14 cellular contexts compared by ENCODE assay signal in genomic region chr14:52025310-52025709, GRCh38. TPM values are rescaled to one million over a fixed set of nuclear protein-coding genes. Genes with fewer than 3 reads are reported as not detected.
A peak's percentile ranks its signal among the peaks of the same experiment; 100 is the strongest.
DNase-seq lines count a peak whose midpoint lies in the region; ATAC-seq and TF ChIP-seq lines count a peak whose summit lies in the region.
"Had no signal": no experiment of that assay in that cellular context is flagged by ENCODE, and none has a peak within 500 bp of the region (broad histone marks: within the 10 kb centered on the region; RNA-seq: fewer than 3 reads in every experiment).

No MANE protein-coding gene starts in this region.

- H3K4me3 ChIP-seq in BLaER1 treated with 17β-estradiol and CSF1 and Interleukin-3, amounts not matched to agents 10 nM and 100 nM, result no peak overlapping the region
- H3K4me3 ChIP-seq in SK-N-SH (ENCODE audit: low read depth in 2 of 2, low read length in 1 of 2) (no peak overlapping the region), fibroblast of pulmonary artery (replicated peaks; ENCODE audit: low read depth, low read length) (no peak overlapping the region)
- H3K4me3 ChIP-seq: HAP-1 had no signal

- no peaks in the 10 kb centered on the region for H3K27me3 ChIP-seq in BLaER1 treated with 17β-estradiol and CSF1 and Interleukin-3, amounts not matched to agents 10 nM and 100 nM
- no peaks in the 10 kb centered on the region for H3K27me3 ChIP-seq in SK-N-SH (ENCODE audit: insufficient read depth)

- H4K20me1 ChIP-seq in BLaER1 treated with 17β-estradiol and CSF1 and Interleukin-3, amounts not matched to agents 10 nM and 100 nM, result no peaks in the 10 kb centered on the region
- H4K20me1 ChIP-seq in SK-N-SH (ENCODE audit: insufficient read depth), result no peaks in the 10 kb centered on the region

- H3K36me3 Mint-ChIP-seq in activated naive CD4-positive, alpha-beta T cell treated with anti-CD3 and anti-CD28 coated beads for 36 hours (ENCODE audit: low read depth), result no peaks in the 10 kb centered on the region
- H3K36me3 Mint-ChIP-seq: activated naive CD4-positive, alpha-beta T cell treated with anti-CD3 and anti-CD28 coated beads, Interleukin-2, amount 50 U/mL, for 24 hours; CD4-positive, alpha-beta memory T cell had no signal

- peaks cover 36 to 56% (median 46%) of the 10 kb centered on the region in 10 experiments for H3K4me1 ChIP-seq in BLaER1 treated with 17β-estradiol and CSF1 and Interleukin-3, amounts not matched to agents 10 nM and 100 nM
- peaks cover 0 to 40% of the 10 kb centered on the region in 2 experiments; a peak in 2 of 4 replicates for H3K4me1 ChIP-seq in SK-N-SH (ENCODE audit: control insufficient read depth in 1 of 2, insufficient read depth in 2 of 2, low read depth in 1 of 2, low read length in 1 of 2)

- peak overlapping the region in 5 of 11 experiments; percentile 17 to 44 (median 32); a peak in 5 of 22 replicates for H3K27ac ChIP-seq in BLaER1 treated with 17β-estradiol and CSF1 and Interleukin-3, amounts not matched to agents 10 nM and 100 nM
- peak overlapping the region in 1 of 2 experiments; percentile 94; a peak in 2 of 4 replicates for H3K27ac ChIP-seq in SK-N-SH (ENCODE audit: low read depth in 2 of 2, low read length in 1 of 2)

- TF ChIP-seq RAD21 in SK-N-SH (IDR thresholded peaks at IDR 0.05; ENCODE audit: low read length), result no peak

- H3K9me2 ChIP-seq in SK-N-SH, result no peaks in the 10 kb centered on the region

- TF ChIP-seq CTCF in SK-N-SH (IDR thresholded peaks at IDR 0.05), result no peak
- TF ChIP-seq CTCF in fibroblast of pulmonary artery (IDR thresholded peaks at IDR 0.05; ENCODE audit: low read length, missing control alignments), result no peak

- H3K4me3 Mint-ChIP-seq in activated naive CD4-positive, alpha-beta T cell treated with anti-CD3 and anti-CD28 coated beads for 36 hours, result no peak overlapping the region
- H3K4me3 Mint-ChIP-seq: activated CD4-positive, alpha-beta T cell treated with anti-CD3 and anti-CD28 coated beads for 36 hours; activated naive CD4-positive, alpha-beta T cell treated with anti-CD3 and anti-CD28 coated beads, Interleukin-2, amount 50 U/mL, for 24 hours; CD4-positive, alpha-beta memory T cell had no signal

- H3K9me3 ChIP-seq in BLaER1 treated with 17β-estradiol and CSF1 and Interleukin-3, amounts not matched to agents 10 nM and 100 nM (replicated peaks in 1 of 11), result peaks cover 9 to 38% (median 24%) of the 10 kb centered on the region in 11 experiments
- no peaks in the 10 kb centered on the region; the same call in 1 of the 2 replicates for H3K9me3 ChIP-seq in SK-N-SH
- H3K9me3 ChIP-seq: HAP-1 had no signal

- H2AFZ ChIP-seq in SK-N-SH (ENCODE audit: low read depth), result no peak overlapping the region

- H3K9me3 Mint-ChIP-seq in activated naive CD4-positive, alpha-beta T cell treated with anti-CD3 and anti-CD28 coated beads for 36 hours, result peaks cover 4% of the 10 kb centered on the region
- H3K9me3 Mint-ChIP-seq: activated naive CD4-positive, alpha-beta T cell treated with anti-CD3 and anti-CD28 coated beads, Interleukin-2, amount 50 U/mL, for 24 hours; CD4-positive, alpha-beta memory T cell had no signal

- no peak for ATAC-seq in HG02970 (IDR thresholded peaks at IDR 0.05; ENCODE audit: low FRiP score, unreplicated experiment)
- ATAC-seq: activated CD4-positive, alpha-beta T cell treated with anti-CD3 and anti-CD28 coated beads for 36 hours had no signal

- peak overlapping the region in 9 of 11 experiments; percentile 10 to 55 (median 41); a peak in 15 of 22 replicates for H3K4me2 ChIP-seq in BLaER1 treated with 17β-estradiol and CSF1 and Interleukin-3, amounts not matched to agents 10 nM and 100 nM
- peak overlapping the region; percentile 36 for H3K4me2 ChIP-seq in SK-N-SH

- peaks cover 37% of the 10 kb centered on the region for H3K4me1 Mint-ChIP-seq in activated naive CD4-positive, alpha-beta T cell treated with anti-CD3 and anti-CD28 coated beads for 36 hours (ENCODE audit: low read depth)

- peak in 1 of 2 experiments; percentile 78; a peak in 1 of 4 replicates for TF ChIP-seq EP300 in SK-N-SH (IDR thresholded peaks at IDR 0.05; ENCODE audit: borderline replicate concordance in 1 of 2, low read depth in 1 of 2, low read length in 1 of 2)

- no peaks in the 10 kb centered on the region for H3K27me3 Mint-ChIP-seq in activated naive CD4-positive, alpha-beta T cell treated with anti-CD3 and anti-CD28 coated beads for 36 hours (ENCODE audit: low read depth)
- H3K27me3 Mint-ChIP-seq: activated naive CD4-positive, alpha-beta T cell treated with anti-CD3 and anti-CD28 coated beads, Interleukin-2, amount 50 U/mL, for 24 hours; CD4-positive, alpha-beta memory T cell had no signal

- no peak overlapping the region for H3K27ac Mint-ChIP-seq in activated naive CD4-positive, alpha-beta T cell treated with anti-CD3 and anti-CD28 coated beads for 36 hours
- H3K27ac Mint-ChIP-seq: activated CD4-positive, alpha-beta T cell treated with anti-CD3 and anti-CD28 coated beads for 36 hours; activated naive CD4-positive, alpha-beta T cell treated with anti-CD3 and anti-CD28 coated beads, Interleukin-2, amount 50 U/mL, for 24 hours; CD4-positive, alpha-beta memory T cell had no signal

- intact Hi-C loops in activated naive CD4-positive, alpha-beta T cell treated with anti-CD3 and anti-CD28 coated beads for 36 hours (cut with micrococcal nuclease), result loop anchor here (10.0 kb wide), 1 partner anchor 249 kb away; no protein-coding TSS in a partner anchor

- CTCF ChIA-PET in SK-N-SH (lab: Yijun Ruan, JAX), result interaction anchor here (1.1 to 2.3 kb wide), 3 partner anchors 10 to 18 kb away, joined by 3 to 13 read pairs (median 4); no protein-coding TSS in a partner anchor
- CTCF ChIA-PET in activated naive CD4-positive, alpha-beta T cell treated with anti-CD3 and anti-CD28 coated beads for 36 hours (lab: Charles Lee), result interaction anchor here (1.0 kb wide), 1 partner anchor 249 kb away, joined by 4 read pairs; no protein-coding TSS in a partner anchor

- H3K79me2 ChIP-seq in SK-N-SH (ENCODE audit: insufficient read depth), result no peaks in the 10 kb centered on the region

- DNase-seq in SK-N-SH, result no peak
- peak; percentile 97 for DNase-seq in fibroblast of pulmonary artery (ENCODE audit: low read depth)
- DNase-seq in renal cortical epithelial cell (ENCODE audit: low read depth), result peak; percentile 48
- no peak for DNase-seq in NCI-H2196 treated with DMSO at 0.1 percent for 48 hours (lab: John Stamatoyannopoulos, UW; ENCODE audit: unreplicated experiment)
- DNase-seq in activated T-cell treated with anti-CD3 and anti-CD28 coated beads, Interleukin-2, amount 50 U/mL, for 1 hour, result no peak
- no peak for DNase-seq in activated naive CD4-positive, alpha-beta T cell treated with anti-CD3 and anti-CD28 coated beads for 36 hours
- DNase-seq: activated CD4-positive, alpha-beta T cell treated with anti-CD3 and anti-CD28 coated beads for 36 hours; CD4-positive, alpha-beta memory T cell; NCI-H446 treated with DMSO at 0.1 percent for 48 hours had no signal

- H3F3A ChIP-seq in SK-N-SH (replicated peaks; ENCODE audit: insufficient read depth), result peaks cover 28% of the 10 kb centered on the region

- H3K36me3 ChIP-seq in BLaER1 treated with 17β-estradiol and CSF1 and Interleukin-3, amounts not matched to agents 10 nM and 100 nM, result peaks cover 0 to 89% (median 59%) of the 10 kb centered on the region in 11 experiments; a peak in 16 of 22 replicates
- peaks cover 0 to 25% of the 10 kb centered on the region in 2 experiments for H3K36me3 ChIP-seq in SK-N-SH (replicated peaks in 1 of 2; ENCODE audit: control insufficient read depth in 1 of 2, insufficient read depth in 2 of 2, low read length in 1 of 2)
- H3K36me3 ChIP-seq: HAP-1 had no signal

- no peak overlapping the region for H3K9ac ChIP-seq in BLaER1 treated with 17β-estradiol and CSF1 and Interleukin-3, amounts not matched to agents 10 nM and 100 nM
- no peak overlapping the region; the same call in 1 of the 2 replicates for H3K9ac ChIP-seq in SK-N-SH

- POLR2A ChIA-PET in SK-N-SH (lab: Yijun Ruan, JAX), result no interaction called here

TF ChIP-seq in SK-N-SH, 30 proteins besides CTCF, POLR2A, EP300 and RAD21 (continues in another document):
- TF ChIP-seq NFIC (IDR thresholded peaks at IDR 0.05; ENCODE audit: borderline replicate concordance) (peak; percentile 60), EZH2phosphoT487 (IDR thresholded peaks at IDR 0.05; ENCODE audit: borderline replicate concordance, low read depth) (no peak), RCOR1 (IDR thresholded peaks at IDR 0.05; ENCODE audit: low read length) (no peak)
- TF ChIP-seq, protein P1, sequence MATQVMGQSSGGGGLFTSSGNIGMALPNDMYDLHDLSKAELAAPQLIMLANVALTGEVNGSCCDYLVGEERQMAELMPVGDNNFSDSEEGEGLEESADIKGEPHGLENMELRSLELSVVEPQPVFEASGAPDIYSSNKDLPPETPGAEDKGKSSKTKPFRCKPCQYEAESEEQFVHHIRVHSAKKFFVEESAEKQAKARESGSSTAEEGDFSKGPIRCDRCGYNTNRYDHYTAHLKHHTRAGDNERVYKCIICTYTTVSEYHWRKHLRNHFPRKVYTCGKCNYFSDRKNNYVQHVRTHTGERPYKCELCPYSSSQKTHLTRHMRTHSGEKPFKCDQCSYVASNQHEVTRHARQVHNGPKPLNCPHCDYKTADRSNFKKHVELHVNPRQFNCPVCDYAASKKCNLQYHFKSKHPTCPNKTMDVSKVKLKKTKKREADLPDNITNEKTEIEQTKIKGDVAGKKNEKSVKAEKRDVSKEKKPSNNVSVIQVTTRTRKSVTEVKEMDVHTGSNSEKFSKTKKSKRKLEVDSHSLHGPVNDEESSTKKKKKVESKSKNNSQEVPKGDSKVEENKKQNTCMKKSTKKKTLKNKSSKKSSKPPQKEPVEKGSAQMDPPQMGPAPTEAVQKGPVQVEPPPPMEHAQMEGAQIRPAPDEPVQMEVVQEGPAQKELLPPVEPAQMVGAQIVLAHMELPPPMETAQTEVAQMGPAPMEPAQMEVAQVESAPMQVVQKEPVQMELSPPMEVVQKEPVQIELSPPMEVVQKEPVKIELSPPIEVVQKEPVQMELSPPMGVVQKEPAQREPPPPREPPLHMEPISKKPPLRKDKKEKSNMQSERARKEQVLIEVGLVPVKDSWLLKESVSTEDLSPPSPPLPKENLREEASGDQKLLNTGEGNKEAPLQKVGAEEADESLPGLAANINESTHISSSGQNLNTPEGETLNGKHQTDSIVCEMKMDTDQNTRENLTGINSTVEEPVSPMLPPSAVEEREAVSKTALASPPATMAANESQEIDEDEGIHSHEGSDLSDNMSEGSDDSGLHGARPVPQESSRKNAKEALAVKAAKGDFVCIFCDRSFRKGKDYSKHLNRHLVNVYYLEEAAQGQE (IDR thresholded peaks at IDR 0.05; ENCODE audit: low read depth, low read length), result no peak

RNA-seq across cellular contexts. Expression of gene RTRAF, which starts 36.0 kb away (rescaled TPM):
- polyA plus RNA-seq in SK-N-SH (2012; rRNA removed), result 42.5 and 43.6 TPM in 2 replicates
- polyA plus RNA-seq in SK-N-SH (2012; cell fraction: cytosol; rRNA removed), result 68.2 and 96.1 TPM in 2 replicates
- polyA plus RNA-seq in SK-N-SH (2012; cell fraction: nucleus; rRNA removed), result 12.3 and 26.7 TPM in 2 replicates
- 49.3 and 65.1 TPM in 2 replicates for total RNA-seq in renal cortical epithelial cell
- total RNA-seq in activated naive CD4-positive, alpha-beta T cell treated with anti-CD3 and anti-CD28 coated beads for 36 hours, result 100 to 1,000 TPM; 255 to 275 TPM

RNA-seq across cellular contexts. Expression of gene NID2, which starts 43.5 kb away (rescaled TPM):
- polyA plus RNA-seq in SK-N-SH (2012; rRNA removed), result 15.9 and 22.7 TPM in 2 replicates
- 19.8 and 21.6 TPM in 2 replicates for polyA plus RNA-seq in SK-N-SH (2012; cell fraction: cytosol; rRNA removed)
- 36.1 and 46.6 TPM in 2 replicates for polyA plus RNA-seq in SK-N-SH (2012; cell fraction: nucleus; rRNA removed)
- total RNA-seq in renal cortical epithelial cell, result 20.3 and 106 TPM in 2 replicates
- not detected for total RNA-seq in activated naive CD4-positive, alpha-beta T cell treated with anti-CD3 and anti-CD28 coated beads for 36 hours
- total RNA-seq: activated CD4-positive, alpha-beta T cell treated with anti-CD3 and anti-CD28 coated beads for 36 hours; CD4-positive, alpha-beta memory T cell; SK-MEL-5 had no signal

Comparison
In these comparisons a context has a peak if more than half of its experiments do, and no peak if none do; other contexts are left out.
1. DNase-seq: peak in fibroblast of pulmonary artery (single experiment) and renal cortical epithelial cell (single experiment); none in SK-N-SH (single experiment), NCI-H2196 treated with DMSO at 0.1 percent for 48 hours (single experiment), activated T-cell treated with anti-CD3 and anti-CD28 coated beads, Interleukin-2, amount 50 U/mL, for 1 hour (single experiment) and activated naive CD4-positive, alpha-beta T cell treated with anti-CD3 and anti-CD28 coated beads for 36 hours (single experiment).
2. RNA of gene NID2, which starts 43.5 kb away (total RNA-seq): 20.3 to 106 TPM in renal cortical epithelial cell; not detected in activated naive CD4-positive, alpha-beta T cell treated with anti-CD3 and anti-CD28 coated beads for 36 hours; every median in the first group is over 10 times any median in the second.